ENCODE assay signal across 6 cellular contexts in the genomic region with DNA sequence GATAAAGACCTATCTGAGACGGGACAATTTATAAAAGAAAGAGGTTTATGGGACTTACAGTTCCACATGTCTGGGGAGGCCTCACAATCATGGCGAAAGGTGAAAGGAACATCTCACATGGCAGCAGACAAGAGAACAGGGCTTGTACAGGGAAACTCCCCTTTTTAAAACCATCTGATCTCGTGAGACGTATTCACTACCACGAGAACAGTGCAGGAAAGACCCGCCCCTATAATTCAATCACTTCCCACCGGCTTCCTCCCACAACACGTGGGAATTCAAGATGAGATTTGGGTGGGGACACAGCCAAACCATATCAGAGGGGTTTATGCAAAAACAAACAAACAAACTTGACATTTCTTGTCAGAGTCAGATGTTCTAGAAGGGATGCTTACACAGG.
"Had no signal": no experiment of that assay in that cellular context is flagged by ENCODE, and none has a peak within 500 bp of the region (broad histone marks: within the 10 kb centered on the region; RNA-seq: fewer than 3 reads in every experiment).

No MANE protein-coding gene starts in this region.

- H3K9me3 Mint-ChIP-seq: GM23338, H9 had no signal

- H3K4me1 Mint-ChIP-seq: IgD-negative memory B cell had no signal

- H3K27ac Mint-ChIP-seq: GM23338, H9, IgD-negative memory B cell had no signal

- ATAC-seq: GM23338, HepG2 had no signal

- DNase-seq: H9, HCEC 1CT, KG1 had no signal

- H3K4me3 Mint-ChIP-seq: GM23338, H9, IgD-negative memory B cell had no signal

- H3K27me3 Mint-ChIP-seq: IgD-negative memory B cell had no signal
